Comparison of ENCODE assay signal across 18 cellular contexts in genomic region chr13:98838776-98839175, GRCh38.
"Had no signal": no experiment of that assay in that cellular context is flagged by ENCODE, and none has a peak within 500 bp of the region (broad histone marks: within the 10 kb centered on the region; RNA-seq: fewer than 3 reads in every experiment).

No MANE protein-coding gene starts in this region.

- H3K27me3 ChIP-seq: gastrocnemius medialis, heart right ventricle, neural progenitor cell, suprapubic skin, transverse colon, uterus had no signal

- FAIRE-seq: colon had no signal

- H2AFZ ChIP-seq: neural progenitor cell had no signal

- H3K36me3 ChIP-seq: gastrocnemius medialis, neural progenitor cell, transverse colon, uterus had no signal

- H3K4me3 ChIP-seq: gastrocnemius medialis, heart right ventricle, neural progenitor cell, suprapubic skin, transverse colon, uterus had no signal

- H3K9me3 ChIP-seq: gastrocnemius medialis, heart right ventricle, suprapubic skin, transverse colon, uterus had no signal

- H3K27ac ChIP-seq: epithelial cell of prostate, gastrocnemius medialis, heart right ventricle, neural progenitor cell, suprapubic skin, transverse colon, uterus had no signal

- H3K4me2 ChIP-seq: neural progenitor cell had no signal

- ATAC-seq: activated naive CD4-positive, alpha-beta T cell treated with anti-CD3 and anti-CD28 coated beads, Interleukin-2, amount 50 U/mL, for 72 hours; gastrocnemius medialis; heart right ventricle; naive thymus-derived CD4-positive, alpha-beta T cell; stimulated activated naive CD8-positive, alpha-beta T cell treated with anti-CD3 and anti-CD28 coated beads, Interleukin-15, amount 100 ng/mL, for 72 hours had no signal

- H3K9ac ChIP-seq: neural progenitor cell had no signal

- H3K4me1 ChIP-seq: gastrocnemius medialis, transverse colon, uterus had no signal

- DNase-seq: activated CD4-positive, alpha-beta T cell treated with anti-CD3 and anti-CD28 coated beads, Interleukin-2, amount 50 U/mL, for 4 hours; activated gamma-delta T cell treated with Interleukin-2 at 50 U/mL for 16 hours; amniotic stem cell; caudate nucleus; endodermal cell; gastrocnemius medialis; heart right ventricle; mesendoderm; naive thymus-derived CD4-positive, alpha-beta T cell; stimulated activated CD4-positive, alpha-beta T cell treated with anti-CD3 and anti-CD28 coated beads, Interleukin-2, amount 100 ng/mL, for 24 hours; stimulated activated naive CD8-positive, alpha-beta T cell treated with anti-CD3 and anti-CD28 coated beads, Interleukin-15, amount 100 ng/mL, for 72 hours; transverse colon; uterus had no signal
